In the genomic region with DNA sequence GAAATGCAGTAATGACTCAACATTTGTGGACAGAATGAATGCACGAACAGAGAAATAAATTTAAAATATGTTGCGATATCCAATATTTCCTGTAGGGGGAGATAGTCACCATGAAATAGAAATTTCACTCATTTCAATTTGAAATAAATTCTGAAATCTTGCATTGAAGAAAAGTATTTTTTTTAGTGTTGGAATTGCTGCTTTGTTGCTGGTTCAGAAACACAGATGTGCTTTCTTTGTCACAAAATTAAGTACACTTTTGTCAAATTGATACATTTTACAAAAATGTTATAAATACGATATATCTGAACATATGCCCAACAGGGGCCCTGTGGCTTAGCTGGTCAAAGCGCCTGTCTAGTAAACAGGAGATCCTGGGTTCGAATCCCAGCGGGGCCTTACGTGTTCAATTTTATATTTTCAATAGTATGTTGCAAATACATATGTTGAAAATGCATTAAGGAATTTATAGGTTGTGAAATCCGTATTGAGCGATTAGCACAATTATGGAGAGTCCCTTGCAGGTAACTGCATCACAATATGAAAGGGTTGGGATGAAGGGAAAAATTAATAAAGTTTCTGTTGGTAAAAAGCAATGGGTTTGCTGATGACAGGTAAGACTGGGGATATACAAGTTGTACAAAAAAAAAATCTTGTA, we compare ENCODE assay signal across 8 cellular contexts.
DNase-seq lines count a peak whose midpoint lies in the region; ATAC-seq, FAIRE-seq and TF ChIP-seq lines count a peak whose summit lies in the region.

No MANE protein-coding gene starts in this region.

- H3K14ac ChIP-seq in H9 (ENCODE audit: insufficient read depth, low read length): no peak overlapping the region

- no peaks in the 10 kb centered on the region for H3K27me3 ChIP-seq in CD8-positive, alpha-beta T cell (ENCODE audit: insufficient read depth, low read length)
- H3K27me3 ChIP-seq in H9 (ENCODE audit: insufficient read depth, low read length) (no peaks in the 10 kb centered on the region), astrocyte (ENCODE audit: insufficient read depth, low read length) (peaks cover 4% of the 10 kb centered on the region), transverse colon (no peaks in the 10 kb centered on the region)

- H3K9me3 ChIP-seq in CD8-positive, alpha-beta T cell (ENCODE audit: low read length): no peaks in the 10 kb centered on the region
- H3K9me3 ChIP-seq in H9 (ENCODE audit: control insufficient read depth, low read depth, low read length) (no peaks in the 10 kb centered on the region), astrocyte (ENCODE audit: insufficient read depth, low read depth, low read length) (no peaks in the 10 kb centered on the region), kidney (ENCODE audit: control insufficient read depth in 1 of 2, low read length in 2 of 2) (no peaks in the 10 kb centered on the region), transverse colon (no peaks in the 10 kb centered on the region)

- H4K20me1 ChIP-seq in H9 (ENCODE audit: control insufficient read depth, insufficient read depth, insufficient read length) (no peaks in the 10 kb centered on the region), astrocyte (ENCODE audit: insufficient read depth, low read length) (no peaks in the 10 kb centered on the region)

- H3K79me1 ChIP-seq in H9 (ENCODE audit: insufficient read depth, low read depth, low read length, poor library complexity, severe bottlenecking): no peaks in the 10 kb centered on the region

- no peak overlapping the region for H3K18ac ChIP-seq in H9 (ENCODE audit: insufficient read length, low read depth, low read length)

- H3K56ac ChIP-seq in H9 (ENCODE audit: insufficient read length, low read depth, low read length): no peak overlapping the region

- intact Hi-C loops in CD8-positive, alpha-beta T cell (cut with DNase I, micrococcal nuclease): loop anchor here (1.0 to 5.0 kb wide), 8 partner anchors 151 to 1195 kb away; a partner anchor contains a TSS
- intact Hi-C loops in kidney (cut with DNase I) (no loop called here), transverse colon (cut with DNase I; ENCODE audit: low total_unique reads) (no loop called here)

- H2BK20ac ChIP-seq in H9 (ENCODE audit: low read depth, low read length, poor library complexity, severe bottlenecking): no peak overlapping the region

- peak; percentile 31 for ATAC-seq in CD8-positive, alpha-beta T cell
- no peak for ATAC-seq in HG02981 (IDR thresholded peaks at IDR 0.05; ENCODE audit: unreplicated experiment)

- no peak overlapping the region for H3K4ac ChIP-seq in H9 (ENCODE audit: low read depth, low read length)

- peaks cover 4% of the 10 kb centered on the region for H3K36me3 Mint-ChIP-seq in CD8-positive, alpha-beta T cell
- H3K36me3 Mint-ChIP-seq in H9 (ENCODE audit: insufficient read depth in 1 of 3, low read depth in 3 of 3): no peaks in the 10 kb centered on the region; a peak in 1 of 7 replicates
- no peaks in the 10 kb centered on the region for H3K36me3 Mint-ChIP-seq in astrocyte (ENCODE audit: low read depth, unreplicated experiment)

- POLR2A ChIA-PET in CD8-positive, alpha-beta T cell (lab: Charles Lee): no interaction called here

- FAIRE-seq in astrocyte (lab: Jason Lieb, UNC) (peak; percentile 63), kidney (lab: Jason Lieb, UNC) (peak; percentile 72)

- no peaks in the 10 kb centered on the region for H3K9me3 Mint-ChIP-seq in CD8-positive, alpha-beta T cell
- H3K9me3 Mint-ChIP-seq in H9 (peaks cover 0 to 5% of the 10 kb centered on the region in 2 experiments; a peak in 1 of 5 replicates), astrocyte (ENCODE audit: unreplicated experiment) (no peaks in the 10 kb centered on the region)

- H3K27me3 Mint-ChIP-seq in CD8-positive, alpha-beta T cell (ENCODE audit: low read depth): no peaks in the 10 kb centered on the region
- peaks cover 9% of the 10 kb centered on the region for H3K27me3 Mint-ChIP-seq in H9 (ENCODE audit: low read depth)
- peaks cover 7% of the 10 kb centered on the region for H3K27me3 Mint-ChIP-seq in astrocyte (ENCODE audit: low read depth, unreplicated experiment)

- H3K4me1 Mint-ChIP-seq in CD8-positive, alpha-beta T cell (ENCODE audit: low read depth): peaks cover 16% of the 10 kb centered on the region
- peaks cover 16 to 27% of the 10 kb centered on the region in 2 experiments for H3K4me1 Mint-ChIP-seq in H9
- H3K4me1 Mint-ChIP-seq in astrocyte (ENCODE audit: low read depth, unreplicated experiment): no peaks in the 10 kb centered on the region

- H3K79me2 ChIP-seq in H9 (ENCODE audit: insufficient read depth, low read length): no peaks in the 10 kb centered on the region
- H3K79me2 ChIP-seq in astrocyte (ENCODE audit: insufficient read depth, low read length): no peaks in the 10 kb centered on the region

- TF ChIP-seq EP300 in transverse colon (IDR thresholded peaks at IDR 0.05; ENCODE audit: low read depth): no peak

- H2AK5ac ChIP-seq in H9 (ENCODE audit: insufficient read length, low read length): no peak overlapping the region

- no peak overlapping the region for H4K5ac ChIP-seq in H9 (ENCODE audit: insufficient read length, low read depth, low read length)

- H3K4me1 ChIP-seq in CD8-positive, alpha-beta T cell (ENCODE audit: insufficient read depth, low read length): no peaks in the 10 kb centered on the region
- H3K4me1 ChIP-seq in H9 (ENCODE audit: insufficient read depth, low read length) (peaks cover 3% of the 10 kb centered on the region; the same call in 1 of the 2 replicates), astrocyte (ENCODE audit: insufficient read depth, low read length) (peaks cover 5% of the 10 kb centered on the region), kidney (ENCODE audit: control insufficient read depth in 1 of 2, insufficient read depth in 1 of 2, low read depth in 1 of 2, low read length in 2 of 2) (peaks cover 0 to 4% of the 10 kb centered on the region in 2 donors), transverse colon (peaks cover 3 to 12% (median 7%) of the 10 kb centered on the region in 4 donors)

- H3K23ac ChIP-seq in H9 (ENCODE audit: insufficient read length, low read depth, low read length): no peak overlapping the region

- CTCF ChIA-PET in CD8-positive, alpha-beta T cell (lab: Charles Lee): interaction anchor here (0.5 to 5.4 kb wide), 20 partner anchors 9 to 1195 kb away, joined by 3 to 43 read pairs (median 5); a partner anchor contains a TSS

- peak overlapping the region; percentile 22 for H3K27ac Mint-ChIP-seq in CD8-positive, alpha-beta T cell
- peak overlapping the region in 2 of 3 experiments; percentile 81; a peak in 2 of 7 replicates for H3K27ac Mint-ChIP-seq in H9
- no peak overlapping the region for H3K27ac Mint-ChIP-seq in astrocyte (ENCODE audit: unreplicated experiment)

- no peak overlapping the region for H3K4me3 ChIP-seq in CD8-positive, alpha-beta T cell (ENCODE audit: low read depth, low read length)
- no peak overlapping the region for H3K4me3 ChIP-seq in astrocyte (ENCODE audit: insufficient read depth, low read depth, low read length)
- H3K4me3 ChIP-seq in kidney (ENCODE audit: low read length in 2 of 2): no peak overlapping the region
- H3K4me3 ChIP-seq in transverse colon: no peak overlapping the region

- H3K9ac ChIP-seq in H9 (ENCODE audit: extremely low read depth, insufficient read length, low read length) (no peak overlapping the region), astrocyte (ENCODE audit: low read length) (no peak overlapping the region), kidney (ENCODE audit: low read length in 2 of 2) (no peak overlapping the region)

- H3K27ac ChIP-seq in CD8-positive, alpha-beta T cell (ENCODE audit: low read depth, low read length): no peak overlapping the region
- H3K27ac ChIP-seq in H9 (ENCODE audit: insufficient read length, low read depth, low read length) (no peak overlapping the region), astrocyte (ENCODE audit: low read depth, low read length) (no peak overlapping the region), kidney (ENCODE audit: low read depth in 2 of 2, low read length in 2 of 2) (no peak overlapping the region), transverse colon (no peak overlapping the region)

- H3T11ph ChIP-seq in H9 (ENCODE audit: low read length): no peak overlapping the region

- peak overlapping the region; percentile 18 for H3K4me2 ChIP-seq in H9 (ENCODE audit: insufficient read depth, insufficient read length, low read length)
- peak overlapping the region; percentile 27 for H3K4me2 ChIP-seq in astrocyte (ENCODE audit: low read length)

- H2AFZ ChIP-seq in H9 (ENCODE audit: low read length) (no peak overlapping the region), astrocyte (ENCODE audit: low read depth, low read length) (no peak overlapping the region)

- H2BK15ac ChIP-seq in H9 (ENCODE audit: low read depth, low read length): no peak overlapping the region

- no peak overlapping the region for H4K8ac ChIP-seq in H9 (replicated peaks; ENCODE audit: insufficient read length, low read depth, low read length)

- no peak overlapping the region for H2BK120ac ChIP-seq in H9 (ENCODE audit: low read depth, low read length, poor library complexity, severe bottlenecking)

- TF ChIP-seq CTCF in CD8-positive, alpha-beta T cell (IDR thresholded peaks at IDR 0.05): peak; percentile 96
- TF ChIP-seq CTCF in H9 (conservative IDR thresholded peaks at IDR 0.05): peak; percentile 88
- peak; percentile 63 for TF ChIP-seq CTCF in astrocyte (IDR thresholded peaks at IDR 0.05; ENCODE audit: insufficient read depth, low read depth, low read length)
- TF ChIP-seq CTCF in kidney (IDR thresholded peaks at IDR 0.05; ENCODE audit: borderline replicate concordance, extremely low read depth, insufficient read depth): peak; percentile 45
- peak; percentile 69 to 84 (median 82) for TF ChIP-seq CTCF in transverse colon (IDR thresholded peaks at IDR 0.05)

- H2BK5ac ChIP-seq in H9 (ENCODE audit: insufficient read length, low read length): no peak overlapping the region

- no peak overlapping the region for H4K91ac ChIP-seq in H9 (ENCODE audit: insufficient read length, low read depth, low read length)

- H2BK12ac ChIP-seq in H9 (ENCODE audit: insufficient read length, low read depth, low read length): no peak overlapping the region

- no CpG with 5 or more reads among the region's 9 CpGs for WGBS in H9 (ENCODE audit: extremely low coverage, insufficient read length, low lambda C conversion rate)
- 19 to 23% methylated on average over 9 of the region's 9 CpGs for WGBS in transverse colon (ENCODE audit: low coverage in 1 of 2), 2 donors

- no peak overlapping the region for H3K4me3 Mint-ChIP-seq in CD8-positive, alpha-beta T cell
- peak overlapping the region; percentile 18 to 61; a peak in 4 of 5 replicates for H3K4me3 Mint-ChIP-seq in H9
- no peak overlapping the region for H3K4me3 Mint-ChIP-seq in astrocyte (ENCODE audit: unreplicated experiment)

- TF ChIP-seq POLR2A in transverse colon (IDR thresholded peaks at IDR 0.05): no peak

- in situ Hi-C loops in transverse colon (cut with MboI; ENCODE audit: low pct_ligation_motif_present in 1 of 4, low pct_unique_long_range_greater_than_20kb in 1 of 4, low sequenced_read_pairs in 3 of 4): loop anchor here in 2 of 4 donors (25.0 kb wide), 3 partner anchors 350 to 1175 kb away; a partner anchor contains a TSS

- H3K23me2 ChIP-seq in H9 (ENCODE audit: insufficient read length, low read depth, low read length, poor library complexity, severe bottlenecking): peaks cover 8% of the 10 kb centered on the region

- H3K36me3 ChIP-seq in CD8-positive, alpha-beta T cell (ENCODE audit: insufficient read depth, low read length): no peaks in the 10 kb centered on the region
- H3K36me3 ChIP-seq in astrocyte (ENCODE audit: insufficient read depth, low read length) (no peaks in the 10 kb centered on the region), kidney (ENCODE audit: control insufficient read depth in 1 of 2, insufficient read depth in 2 of 2, low read length in 2 of 2) (no peaks in the 10 kb centered on the region), transverse colon (no peaks in the 10 kb centered on the region)

- peak in 2 of 7 experiments; percentile 15 to 20 for DNase-seq in CD8-positive, alpha-beta T cell
- DNase-seq in H9: no peak
- peak; percentile 88 for DNase-seq in NCI-H69 (lab: John Stamatoyannopoulos, UW)
- peak; percentile 53 for DNase-seq in astrocyte (ENCODE audit: low read depth)
- DNase-seq in kidney: no peak
- no peak for DNase-seq in transverse colon
- no peak for DNase-seq in NCI-H128 (lab: John Stamatoyannopoulos, UW; ENCODE audit: unreplicated experiment)

Comparison
In these comparisons a context has a peak if more than half of its experiments do, and no peak if none do; other contexts are left out.
1. DNase-seq: peak in NCI-H69 (single experiment) and astrocyte (single experiment); none in H9 (single experiment), kidney (single experiment), transverse colon (single experiment) and NCI-H128 (single experiment).
2. H3K4me3 Mint-ChIP-seq: peak in H9 (2 of 2); none in CD8-positive, alpha-beta T cell (single experiment) and astrocyte (single experiment).
3. CTCF ChIP-seq: peak in every context shown above with its lines; median percentile 96 in CD8-positive, alpha-beta T cell; 88 in H9; 82 in transverse colon; 63 in astrocyte; 45 in kidney.
4. intact Hi-C loops: an anchor here in CD8-positive, alpha-beta T cell (1.0 to 5.0 kb wide); none called in kidney and transverse colon.